Comparison of ENCODE assay signal across 8 cellular contexts in the genomic region with DNA sequence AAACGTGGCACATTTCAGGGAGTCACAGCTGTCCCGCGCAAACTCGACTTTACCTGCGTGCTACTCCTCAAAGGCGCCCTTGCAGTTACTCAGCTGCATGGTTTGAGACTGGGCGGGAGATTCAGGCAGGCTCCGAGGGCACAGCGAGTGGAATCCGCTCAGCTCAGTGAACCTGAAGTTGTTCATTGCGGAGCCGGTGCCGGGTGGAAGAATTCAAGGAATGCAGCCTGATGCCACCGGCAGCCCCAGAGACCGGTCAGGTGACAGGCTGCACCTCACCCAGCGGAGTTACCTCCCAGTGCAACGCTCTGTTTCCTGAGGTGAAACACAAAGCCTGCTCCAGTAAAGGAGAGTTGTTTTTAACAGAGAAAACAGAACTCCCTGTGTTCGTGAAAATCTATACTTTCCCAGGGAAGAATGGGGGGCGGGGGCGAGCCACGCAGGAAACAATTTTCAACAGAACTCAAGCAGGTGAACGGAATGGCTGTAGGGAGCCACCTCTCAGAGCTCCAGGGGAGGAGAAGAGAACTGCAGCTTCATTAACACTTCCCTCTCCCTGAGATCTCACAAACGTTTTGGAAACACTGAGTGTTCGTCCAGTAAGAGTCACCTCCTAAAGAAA. TPM values are rescaled to one million over a fixed set of nuclear protein-coding genes. Genes with fewer than 3 reads are reported as not detected.
A peak's percentile ranks its signal among the peaks of the same experiment; 100 is the strongest.
DNase-seq lines count a peak whose midpoint lies in the region; ATAC-seq and TF ChIP-seq lines count a peak whose summit lies in the region.

No MANE protein-coding gene starts in this region.

- no peaks in the 10 kb centered on the region for H3K36me3 ChIP-seq in tibial artery
- no peaks in the 10 kb centered on the region for H3K36me3 ChIP-seq in uterus

- peak; percentile 85 for ATAC-seq in left colon
- ATAC-seq in GM18867 (IDR thresholded peaks at IDR 0.05; ENCODE audit: unreplicated experiment): no peak

- H3K4me1 ChIP-seq in tibial artery (peaks cover 0 to 12% (median 5%) of the 10 kb centered on the region in 4 donors), uterus (no peaks in the 10 kb centered on the region)

- H3K4me3 ChIP-seq in cardiac fibroblast (replicated peaks in 1 of 2; ENCODE audit: low read depth in 2 of 2, low read length in 2 of 2): peak overlapping the region; percentile 16 to 34
- peak overlapping the region; percentile 11 to 44 for H3K4me3 ChIP-seq in tibial artery
- H3K4me3 ChIP-seq in uterus: no peak overlapping the region

- no peaks in the 10 kb centered on the region for H3K9me3 ChIP-seq in tibial artery
- no peaks in the 10 kb centered on the region for H3K9me3 ChIP-seq in uterus

- DNase-seq in NOMO-1 treated with DMSO at 0.1 percent for 48 hours (lab: John Stamatoyannopoulos, UW; ENCODE audit: unreplicated experiment) (peak; percentile 48), NOMO-1 treated with dmso at 0.1 percent for 144 hours (lab: John Stamatoyannopoulos, UW; ENCODE audit: unreplicated experiment) (no peak), cardiac fibroblast (ENCODE audit: low read depth in 2 of 2) (peak in 1 of 2 donors; percentile 41), left colon (peak; percentile 55), tibial artery (no peak), NCI-H1105 (lab: John Stamatoyannopoulos, UW) (no peak), uterus (no peak)

- no peak overlapping the region for H3K27ac ChIP-seq in tibial artery
- H3K27ac ChIP-seq in uterus: no peak overlapping the region

- no peak for TF ChIP-seq CTCF in cardiac fibroblast (IDR thresholded peaks at IDR 0.05; ENCODE audit: low read depth, low read length)
- TF ChIP-seq CTCF in tibial artery (IDR thresholded peaks at IDR 0.05): no peak
- no peak for TF ChIP-seq CTCF in uterus (IDR thresholded peaks at IDR 0.05)

- H3K27me3 ChIP-seq in tibial artery (no peaks in the 10 kb centered on the region), uterus (no peaks in the 10 kb centered on the region)

- intact Hi-C loops in left colon (cut with DNase I, micrococcal nuclease) (no loop called here), tibial artery (cut with DNase I; ENCODE audit: low total_unique reads) (loop anchor here (10.0 kb wide), 1 partner anchor 295 kb away; no protein-coding TSS in a partner anchor), uterus (cut with DNase I; ENCODE audit: low total_unique reads) (no loop called here)

- no peak for TF ChIP-seq POLR2A in uterus (IDR thresholded peaks at IDR 0.05)

RNA-seq across cellular contexts. Expression of gene VEPH1, which starts 3.8 kb away (rescaled TPM):
- total RNA-seq in left colon (1 to 10 TPM; 4.2 to 7.8 TPM), uterus (10 to 100 TPM in 1 of 4 donors, not detected in 3; 12.2 TPM)

Comparison
In these comparisons a context has a peak if more than half of its experiments do, and no peak if none do; other contexts are left out.
1. DNase-seq: peak in NOMO-1 treated with DMSO at 0.1 percent for 48 hours (single experiment) and left colon (2 of 2); none in NOMO-1 treated with dmso at 0.1 percent for 144 hours (single experiment), tibial artery (0 of 2), NCI-H1105 (single experiment) and uterus (0 of 2).
2. H3K4me3 ChIP-seq: peak in cardiac fibroblast (2 of 2) and tibial artery (2 of 2); none in uterus (0 of 2).